ENCODE assay signal across 1 cellular context in the genomic region with DNA sequence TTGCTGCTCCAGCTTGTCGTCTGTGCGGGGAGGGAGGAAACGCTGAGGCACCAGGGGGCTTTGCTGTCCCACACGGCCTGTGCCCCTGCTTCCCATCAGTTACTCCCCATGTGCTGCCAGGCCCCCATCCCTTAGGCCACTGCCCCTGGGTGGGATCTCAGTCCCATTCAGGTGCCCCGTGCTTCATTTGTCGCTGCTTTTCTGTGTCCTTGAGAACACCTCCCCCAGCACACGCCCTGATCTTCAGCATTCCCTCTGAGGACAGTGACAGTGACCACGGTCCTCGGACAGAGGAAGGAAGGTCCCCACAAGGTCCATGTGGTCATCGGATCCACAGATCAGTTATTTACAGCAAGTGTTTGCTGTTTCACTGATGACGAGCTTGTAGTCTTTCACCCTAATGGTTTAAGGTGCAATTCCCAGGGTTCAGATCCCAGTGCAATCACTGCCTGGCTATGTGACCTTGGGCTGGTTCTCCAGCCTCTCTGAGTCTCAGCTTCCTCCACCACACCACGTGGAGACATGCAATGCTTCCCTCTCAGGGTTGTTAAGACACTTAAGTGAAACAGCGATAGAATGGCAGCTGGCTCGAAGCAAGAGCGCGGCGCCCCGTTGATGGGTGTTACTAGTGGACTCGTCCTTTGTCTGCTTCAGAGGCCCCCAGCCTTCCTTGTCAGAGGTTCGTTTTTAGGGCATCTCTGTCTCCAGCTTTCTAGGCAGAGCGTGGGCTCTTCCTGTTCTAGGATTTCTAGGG.
TF ChIP-seq lines count a peak whose summit lies in the region.

No MANE protein-coding gene starts in this region.

TF ChIP-seq in HepG2, 621 proteins besides CTCF, POLR2A, EP300 and RAD21 (continued from another document and continues in another):
- TF ChIP-seq, protein P1, sequence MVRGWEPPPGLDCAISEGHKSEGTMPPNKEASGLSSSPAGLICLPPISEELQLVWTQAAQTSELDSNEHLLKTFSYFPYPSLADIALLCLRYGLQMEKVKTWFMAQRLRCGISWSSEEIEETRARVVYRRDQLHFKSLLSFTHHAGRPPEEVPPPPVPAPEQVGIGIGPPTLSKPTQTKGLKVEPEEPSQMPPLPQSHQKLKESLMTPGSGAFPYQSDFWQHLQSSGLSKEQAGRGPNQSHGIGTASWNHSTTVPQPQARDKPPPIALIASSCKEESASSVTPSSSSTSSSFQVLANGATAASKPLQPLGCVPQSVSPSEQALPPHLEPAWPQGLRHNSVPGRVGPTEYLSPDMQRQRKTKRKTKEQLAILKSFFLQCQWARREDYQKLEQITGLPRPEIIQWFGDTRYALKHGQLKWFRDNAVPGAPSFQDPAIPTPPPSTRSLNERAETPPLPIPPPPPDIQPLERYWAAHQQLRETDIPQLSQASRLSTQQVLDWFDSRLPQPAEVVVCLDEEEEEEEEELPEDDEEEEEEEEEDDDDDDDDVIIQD (CRISPR knock-in tag; IDR thresholded peaks at IDR 0.05; ENCODE audit: low read depth) = no peak
- TF ChIP-seq ZZZ3 (CRISPR knock-in tag; IDR thresholded peaks at IDR 0.05; ENCODE audit: borderline replicate concordance) = 0 out of 2 replicates have a peak, but pooled peaks have one; percentile 17
- TF ChIP-seq, protein P2, sequence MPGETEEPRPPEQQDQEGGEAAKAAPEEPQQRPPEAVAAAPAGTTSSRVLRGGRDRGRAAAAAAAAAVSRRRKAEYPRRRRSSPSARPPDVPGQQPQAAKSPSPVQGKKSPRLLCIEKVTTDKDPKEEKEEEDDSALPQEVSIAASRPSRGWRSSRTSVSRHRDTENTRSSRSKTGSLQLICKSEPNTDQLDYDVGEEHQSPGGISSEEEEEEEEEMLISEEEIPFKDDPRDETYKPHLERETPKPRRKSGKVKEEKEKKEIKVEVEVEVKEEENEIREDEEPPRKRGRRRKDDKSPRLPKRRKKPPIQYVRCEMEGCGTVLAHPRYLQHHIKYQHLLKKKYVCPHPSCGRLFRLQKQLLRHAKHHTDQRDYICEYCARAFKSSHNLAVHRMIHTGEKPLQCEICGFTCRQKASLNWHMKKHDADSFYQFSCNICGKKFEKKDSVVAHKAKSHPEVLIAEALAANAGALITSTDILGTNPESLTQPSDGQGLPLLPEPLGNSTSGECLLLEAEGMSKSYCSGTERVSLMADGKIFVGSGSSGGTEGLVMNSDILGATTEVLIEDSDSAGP (CRISPR knock-in tag; IDR thresholded peaks at IDR 0.05; ENCODE audit: borderline replicate concordance) = no peak
- TF ChIP-seq TGIF2 (CRISPR knock-in tag; IDR thresholded peaks at IDR 0.05) = no peak
- TF ChIP-seq ATM (IDR thresholded peaks at IDR 0.05; ENCODE audit: borderline replicate concordance) = no peak
- no peak for TF ChIP-seq SSRP1 (CRISPR knock-in tag; IDR thresholded peaks at IDR 0.05)
- TF ChIP-seq, protein P3, sequence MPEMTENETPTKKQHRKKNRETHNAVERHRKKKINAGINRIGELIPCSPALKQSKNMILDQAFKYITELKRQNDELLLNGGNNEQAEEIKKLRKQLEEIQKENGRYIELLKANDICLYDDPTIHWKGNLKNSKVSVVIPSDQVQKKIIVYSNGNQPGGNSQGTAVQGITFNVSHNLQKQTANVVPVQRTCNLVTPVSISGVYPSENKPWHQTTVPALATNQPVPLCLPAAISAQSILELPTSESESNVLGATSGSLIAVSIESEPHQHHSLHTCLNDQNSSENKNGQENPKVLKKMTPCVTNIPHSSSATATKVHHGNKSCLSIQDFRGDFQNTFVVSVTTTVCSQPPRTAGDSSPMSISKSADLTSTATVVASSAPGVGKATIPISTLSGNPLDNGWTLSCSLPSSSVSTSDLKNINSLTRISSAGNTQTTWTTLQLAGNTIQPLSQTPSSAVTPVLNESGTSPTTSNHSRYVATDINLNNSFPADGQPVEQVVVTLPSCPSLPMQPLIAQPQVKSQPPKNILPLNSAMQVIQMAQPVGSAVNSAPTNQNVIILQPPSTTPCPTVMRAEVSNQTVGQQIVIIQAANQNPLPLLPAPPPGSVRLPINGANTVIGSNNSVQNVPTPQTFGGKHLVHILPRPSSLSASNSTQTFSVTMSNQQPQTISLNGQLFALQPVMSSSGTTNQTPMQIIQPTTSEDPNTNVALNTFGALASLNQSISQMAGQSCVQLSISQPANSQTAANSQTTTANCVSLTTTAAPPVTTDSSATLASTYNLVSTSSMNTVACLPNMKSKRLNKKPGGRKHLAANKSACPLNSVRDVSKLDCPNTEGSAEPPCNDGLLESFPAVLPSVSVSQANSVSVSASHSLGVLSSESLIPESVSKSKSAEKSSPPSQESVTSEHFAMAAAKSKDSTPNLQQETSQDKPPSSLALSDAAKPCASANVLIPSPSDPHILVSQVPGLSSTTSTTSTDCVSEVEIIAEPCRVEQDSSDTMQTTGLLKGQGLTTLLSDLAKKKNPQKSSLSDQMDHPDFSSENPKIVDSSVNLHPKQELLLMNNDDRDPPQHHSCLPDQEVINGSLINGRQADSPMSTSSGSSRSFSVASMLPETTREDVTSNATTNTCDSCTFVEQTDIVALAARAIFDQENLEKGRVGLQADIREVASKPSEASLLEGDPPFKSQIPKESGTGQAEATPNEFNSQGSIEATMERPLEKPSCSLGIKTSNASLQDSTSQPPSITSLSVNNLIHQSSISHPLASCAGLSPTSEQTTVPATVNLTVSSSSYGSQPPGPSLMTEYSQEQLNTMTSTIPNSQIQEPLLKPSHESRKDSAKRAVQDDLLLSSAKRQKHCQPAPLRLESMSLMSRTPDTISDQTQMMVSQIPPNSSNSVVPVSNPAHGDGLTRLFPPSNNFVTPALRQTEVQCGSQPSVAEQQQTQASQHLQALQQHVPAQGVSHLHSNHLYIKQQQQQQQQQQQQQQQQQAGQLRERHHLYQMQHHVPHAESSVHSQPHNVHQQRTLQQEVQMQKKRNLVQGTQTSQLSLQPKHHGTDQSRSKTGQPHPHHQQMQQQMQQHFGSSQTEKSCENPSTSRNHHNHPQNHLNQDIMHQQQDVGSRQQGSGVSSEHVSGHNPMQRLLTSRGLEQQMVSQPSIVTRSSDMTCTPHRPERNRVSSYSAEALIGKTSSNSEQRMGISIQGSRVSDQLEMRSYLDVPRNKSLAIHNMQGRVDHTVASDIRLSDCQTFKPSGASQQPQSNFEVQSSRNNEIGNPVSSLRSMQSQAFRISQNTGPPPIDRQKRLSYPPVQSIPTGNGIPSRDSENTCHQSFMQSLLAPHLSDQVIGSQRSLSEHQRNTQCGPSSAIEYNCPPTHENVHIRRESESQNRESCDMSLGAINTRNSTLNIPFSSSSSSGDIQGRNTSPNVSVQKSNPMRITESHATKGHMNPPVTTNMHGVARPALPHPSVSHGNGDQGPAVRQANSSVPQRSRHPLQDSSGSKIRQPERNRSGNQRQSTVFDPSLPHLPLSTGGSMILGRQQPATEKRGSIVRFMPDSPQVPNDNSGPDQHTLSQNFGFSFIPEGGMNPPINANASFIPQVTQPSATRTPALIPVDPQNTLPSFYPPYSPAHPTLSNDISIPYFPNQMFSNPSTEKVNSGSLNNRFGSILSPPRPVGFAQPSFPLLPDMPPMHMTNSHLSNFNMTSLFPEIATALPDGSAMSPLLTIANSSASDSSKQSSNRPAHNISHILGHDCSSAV (CRISPR knock-in tag; IDR thresholded peaks at IDR 0.05; ENCODE audit: borderline replicate concordance) = no peak
- no peak for TF ChIP-seq EED (CRISPR knock-in tag; IDR thresholded peaks at IDR 0.05)
- TF ChIP-seq ADNP (CRISPR knock-in tag; IDR thresholded peaks at IDR 0.05) = no peak
- TF ChIP-seq, protein P4, sequence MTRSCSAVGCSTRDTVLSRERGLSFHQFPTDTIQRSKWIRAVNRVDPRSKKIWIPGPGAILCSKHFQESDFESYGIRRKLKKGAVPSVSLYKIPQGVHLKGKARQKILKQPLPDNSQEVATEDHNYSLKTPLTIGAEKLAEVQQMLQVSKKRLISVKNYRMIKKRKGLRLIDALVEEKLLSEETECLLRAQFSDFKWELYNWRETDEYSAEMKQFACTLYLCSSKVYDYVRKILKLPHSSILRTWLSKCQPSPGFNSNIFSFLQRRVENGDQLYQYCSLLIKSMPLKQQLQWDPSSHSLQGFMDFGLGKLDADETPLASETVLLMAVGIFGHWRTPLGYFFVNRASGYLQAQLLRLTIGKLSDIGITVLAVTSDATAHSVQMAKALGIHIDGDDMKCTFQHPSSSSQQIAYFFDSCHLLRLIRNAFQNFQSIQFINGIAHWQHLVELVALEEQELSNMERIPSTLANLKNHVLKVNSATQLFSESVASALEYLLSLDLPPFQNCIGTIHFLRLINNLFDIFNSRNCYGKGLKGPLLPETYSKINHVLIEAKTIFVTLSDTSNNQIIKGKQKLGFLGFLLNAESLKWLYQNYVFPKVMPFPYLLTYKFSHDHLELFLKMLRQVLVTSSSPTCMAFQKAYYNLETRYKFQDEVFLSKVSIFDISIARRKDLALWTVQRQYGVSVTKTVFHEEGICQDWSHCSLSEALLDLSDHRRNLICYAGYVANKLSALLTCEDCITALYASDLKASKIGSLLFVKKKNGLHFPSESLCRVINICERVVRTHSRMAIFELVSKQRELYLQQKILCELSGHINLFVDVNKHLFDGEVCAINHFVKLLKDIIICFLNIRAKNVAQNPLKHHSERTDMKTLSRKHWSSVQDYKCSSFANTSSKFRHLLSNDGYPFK (CRISPR knock-in tag; IDR thresholded peaks at IDR 0.05; ENCODE audit: borderline replicate concordance) = no peak
- TF ChIP-seq PCBP1 (IDR thresholded peaks at IDR 0.05; ENCODE audit: borderline replicate concordance, low read depth, low read length) = no peak
- TF ChIP-seq ATAD3A (CRISPR knock-in tag; IDR thresholded peaks at IDR 0.05) = no peak
- TF ChIP-seq, protein P5, sequence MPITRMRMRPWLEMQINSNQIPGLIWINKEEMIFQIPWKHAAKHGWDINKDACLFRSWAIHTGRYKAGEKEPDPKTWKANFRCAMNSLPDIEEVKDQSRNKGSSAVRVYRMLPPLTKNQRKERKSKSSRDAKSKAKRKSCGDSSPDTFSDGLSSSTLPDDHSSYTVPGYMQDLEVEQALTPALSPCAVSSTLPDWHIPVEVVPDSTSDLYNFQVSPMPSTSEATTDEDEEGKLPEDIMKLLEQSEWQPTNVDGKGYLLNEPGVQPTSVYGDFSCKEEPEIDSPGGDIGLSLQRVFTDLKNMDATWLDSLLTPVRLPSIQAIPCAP (CRISPR knock-in tag; IDR thresholded peaks at IDR 0.05; ENCODE audit: low read depth) = no peak
- TF ChIP-seq ZNF44 (CRISPR knock-in tag; IDR thresholded peaks at IDR 0.05) = no peak
- TF ChIP-seq KMT2B (CRISPR knock-in tag; IDR thresholded peaks at IDR 0.05) = no peak
- TF ChIP-seq KLF12 (CRISPR knock-in tag; IDR thresholded peaks at IDR 0.05; ENCODE audit: borderline replicate concordance) = no peak
- TF ChIP-seq, protein P6, sequence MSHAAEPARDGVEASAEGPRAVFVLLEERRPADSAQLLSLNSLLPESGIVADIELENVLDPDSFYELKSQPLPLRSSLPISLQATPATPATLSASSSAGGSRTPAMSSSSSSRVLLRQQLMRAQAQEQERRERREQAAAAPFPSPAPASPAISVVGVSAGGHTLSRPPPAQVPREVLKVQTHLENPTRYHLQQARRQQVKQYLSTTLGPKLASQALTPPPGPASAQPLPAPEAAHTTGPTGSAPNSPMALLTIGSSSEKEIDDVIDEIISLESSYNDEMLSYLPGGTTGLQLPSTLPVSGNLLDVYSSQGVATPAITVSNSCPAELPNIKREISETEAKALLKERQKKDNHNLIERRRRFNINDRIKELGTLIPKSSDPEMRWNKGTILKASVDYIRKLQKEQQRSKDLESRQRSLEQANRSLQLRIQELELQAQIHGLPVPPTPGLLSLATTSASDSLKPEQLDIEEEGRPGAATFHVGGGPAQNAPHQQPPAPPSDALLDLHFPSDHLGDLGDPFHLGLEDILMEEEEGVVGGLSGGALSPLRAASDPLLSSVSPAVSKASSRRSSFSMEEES (CRISPR knock-in tag; IDR thresholded peaks at IDR 0.05) = no peak
- no peak for TF ChIP-seq ZNF431 (CRISPR knock-in tag; IDR thresholded peaks at IDR 0.05; ENCODE audit: borderline replicate concordance, low read depth)
- TF ChIP-seq, protein P7, sequence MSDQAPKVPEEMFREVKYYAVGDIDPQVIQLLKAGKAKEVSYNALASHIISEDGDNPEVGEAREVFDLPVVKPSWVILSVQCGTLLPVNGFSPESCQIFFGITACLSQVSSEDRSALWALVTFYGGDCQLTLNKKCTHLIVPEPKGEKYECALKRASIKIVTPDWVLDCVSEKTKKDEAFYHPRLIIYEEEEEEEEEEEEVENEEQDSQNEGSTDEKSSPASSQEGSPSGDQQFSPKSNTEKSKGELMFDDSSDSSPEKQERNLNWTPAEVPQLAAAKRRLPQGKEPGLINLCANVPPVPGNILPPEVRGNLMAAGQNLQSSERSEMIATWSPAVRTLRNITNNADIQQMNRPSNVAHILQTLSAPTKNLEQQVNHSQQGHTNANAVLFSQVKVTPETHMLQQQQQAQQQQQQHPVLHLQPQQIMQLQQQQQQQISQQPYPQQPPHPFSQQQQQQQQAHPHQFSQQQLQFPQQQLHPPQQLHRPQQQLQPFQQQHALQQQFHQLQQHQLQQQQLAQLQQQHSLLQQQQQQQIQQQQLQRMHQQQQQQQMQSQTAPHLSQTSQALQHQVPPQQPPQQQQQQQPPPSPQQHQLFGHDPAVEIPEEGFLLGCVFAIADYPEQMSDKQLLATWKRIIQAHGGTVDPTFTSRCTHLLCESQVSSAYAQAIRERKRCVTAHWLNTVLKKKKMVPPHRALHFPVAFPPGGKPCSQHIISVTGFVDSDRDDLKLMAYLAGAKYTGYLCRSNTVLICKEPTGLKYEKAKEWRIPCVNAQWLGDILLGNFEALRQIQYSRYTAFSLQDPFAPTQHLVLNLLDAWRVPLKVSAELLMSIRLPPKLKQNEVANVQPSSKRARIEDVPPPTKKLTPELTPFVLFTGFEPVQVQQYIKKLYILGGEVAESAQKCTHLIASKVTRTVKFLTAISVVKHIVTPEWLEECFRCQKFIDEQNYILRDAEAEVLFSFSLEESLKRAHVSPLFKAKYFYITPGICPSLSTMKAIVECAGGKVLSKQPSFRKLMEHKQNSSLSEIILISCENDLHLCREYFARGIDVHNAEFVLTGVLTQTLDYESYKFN (CRISPR knock-in tag; conservative IDR thresholded peaks at IDR 0.05) = peak; percentile 51; the same call in 1 of the 2 replicates
- no peak for TF ChIP-seq SP2 (CRISPR knock-in tag; IDR thresholded peaks at IDR 0.05)
- no peak for TF ChIP-seq ZNF484 (CRISPR knock-in tag; IDR thresholded peaks at IDR 0.05; ENCODE audit: borderline replicate concordance, low read depth)
- no peak for TF ChIP-seq ZBTB8A (CRISPR knock-in tag; IDR thresholded peaks at IDR 0.05; ENCODE audit: borderline replicate concordance, low read depth)
- no peak for TF ChIP-seq RFX3 (CRISPR knock-in tag; IDR thresholded peaks at IDR 0.05)
- TF ChIP-seq RNF2 (conservative IDR thresholded peaks at IDR 0.05; ENCODE audit: low read depth) = no peak
- no peak for TF ChIP-seq MLLT10 (CRISPR knock-in tag; IDR thresholded peaks at IDR 0.05)
- no peak for TF ChIP-seq SMC3 (IDR thresholded peaks at IDR 0.05; ENCODE audit: low read length)
- TF ChIP-seq CAMTA2 (CRISPR knock-in tag; IDR thresholded peaks at IDR 0.05; ENCODE audit: borderline replicate concordance) = no peak
- TF ChIP-seq PHF5A (CRISPR knock-in tag; IDR thresholded peaks at IDR 0.05; ENCODE audit: low read depth, unreplicated experiment) = no peak
- no peak; the same call in 1 of the 2 replicates for TF ChIP-seq BCL6 (CRISPR knock-in tag; IDR thresholded peaks at IDR 0.05)
- TF ChIP-seq SMAD3 (CRISPR knock-in tag; IDR thresholded peaks at IDR 0.05) = no peak
- TF ChIP-seq RARA (CRISPR knock-in tag; IDR thresholded peaks at IDR 0.05) = no peak
- TF ChIP-seq ZC3H13 (CRISPR knock-in tag; IDR thresholded peaks at IDR 0.05) = no peak
- no peak for TF ChIP-seq BRD4 (CRISPR knock-in tag; IDR thresholded peaks at IDR 0.05)
- TF ChIP-seq, protein P8, sequence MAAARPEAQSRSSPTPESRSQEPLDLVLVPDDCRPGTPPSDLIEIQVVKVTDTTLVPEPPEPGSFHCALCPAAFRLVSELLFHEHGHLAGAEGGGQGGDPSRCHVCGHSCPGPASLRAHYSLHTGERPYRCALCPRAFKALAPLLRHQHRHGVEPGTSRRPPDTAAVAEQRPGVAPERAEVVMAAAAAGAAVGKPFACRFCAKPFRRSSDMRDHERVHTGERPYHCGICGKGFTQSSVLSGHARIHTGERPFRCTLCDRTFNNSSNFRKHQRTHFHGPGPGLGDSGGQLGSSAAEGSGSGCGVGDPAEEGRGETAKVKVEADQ (CRISPR knock-in tag; IDR thresholded peaks at IDR 0.05; ENCODE audit: borderline replicate concordance) = 0 out of 2 replicates have a peak, but pooled peaks have one; percentile 38
